20 cellular contexts compared by ENCODE assay signal in genomic region chr22:33756508-33756949, GRCh38.
DNase-seq lines count a peak whose midpoint lies in the region; ATAC-seq, FAIRE-seq and TF ChIP-seq lines count a peak whose summit lies in the region.
"Had no signal": no experiment of that assay in that cellular context is flagged by ENCODE, and none has a peak within 500 bp of the region (broad histone marks: within the 10 kb centered on the region; RNA-seq: fewer than 3 reads in every experiment).

No MANE protein-coding gene starts in this region.

- ATAC-seq in GM12878 (no peak), memory B cell (ENCODE audit: low read depth) (no peak), GM21717 (IDR thresholded peaks at IDR 0.05; ENCODE audit: unreplicated experiment) (no peak), HG02763 (IDR thresholded peaks at IDR 0.05; ENCODE audit: unreplicated experiment) (no peak)
- ATAC-seq in naive thymus-derived CD4-positive, alpha-beta T cell, result no peak
- ATAC-seq: natural killer cell; right lobe of liver; stimulated activated effector memory CD8-positive, alpha-beta T cell treated with anti-CD3 and anti-CD28 coated beads, Interleukin-12 subunit alpha, Interleukin-12 subunit beta, amount 100 ng/mL, for 72 hours had no signal

- H3K36me3 Mint-ChIP-seq in memory B cell, result peaks cover 28% of the 10 kb centered on the region
- H3K36me3 Mint-ChIP-seq in T-helper 2 cell treated with Interferon-gamma antibody and Interleukin-4, amounts not matched to agents 5 μg/mL and 100 μg/mL, for 36 hours (ENCODE audit: low read depth), result no peaks in the 10 kb centered on the region
- H3K36me3 Mint-ChIP-seq in naive thymus-derived CD4-positive, alpha-beta T cell, result peaks cover 0 to 11% (median 0%) of the 10 kb centered on the region in 5 donors
- H3K36me3 Mint-ChIP-seq: natural killer cell; stimulated activated effector memory CD8-positive, alpha-beta T cell treated with anti-CD3 and anti-CD28 coated beads, Interleukin-12 subunit alpha, Interleukin-12 subunit beta, amount 100 ng/mL, for 72 hours had no signal

- no peak overlapping the region for H3K4me3 Mint-ChIP-seq in memory B cell
- H3K4me3 Mint-ChIP-seq in T-helper 2 cell treated with Interferon-gamma antibody and Interleukin-4, amounts not matched to agents 5 μg/mL and 100 μg/mL, for 36 hours, result no peak overlapping the region
- H3K4me3 Mint-ChIP-seq in naive thymus-derived CD4-positive, alpha-beta T cell, result no peak overlapping the region
- H3K4me3 Mint-ChIP-seq: natural killer cell; stimulated activated effector memory CD8-positive, alpha-beta T cell treated with anti-CD3 and anti-CD28 coated beads, Interleukin-12 subunit alpha, Interleukin-12 subunit beta, amount 100 ng/mL, for 72 hours had no signal

- in situ Hi-C loops in GM12878 (cut with MboI), result no loop called here

- 50% methylated on average over 10 of the region's 10 CpGs for WGBS in GM12878 (ENCODE audit: insufficient coverage, insufficient replicate concordance, low lambda C conversion rate, missing lambda C conversion rate)

- H3K4me2 ChIP-seq in GM12878 (ENCODE audit: control insufficient read depth, insufficient read depth), result no peak overlapping the region

- CTCF ChIA-PET in HEK293 (lab: Yijun Ruan, JAX) (interaction anchor here (0.6 kb wide), 1 partner anchor 240 kb away, joined by 3 read pairs; no protein-coding TSS in a partner anchor), GM12878 (lab: Yijun Ruan, JAX) (interaction anchor here (1.3 kb wide), 1 partner anchor 161 kb away, joined by 3 read pairs; no protein-coding TSS in a partner anchor)
- CTCF ChIA-PET in naive thymus-derived CD4-positive, alpha-beta T cell (lab: Charles Lee), result no interaction called here

- DNase-seq in D721Med (ENCODE audit: insufficient read length, low spot score) (no peak), GM12878 (ENCODE audit: low read depth, low spot score) (no peak), memory B cell (ENCODE audit: low spot score in 2 of 2) (no peak)
- no peak for DNase-seq in T-helper 2 cell treated with Interferon-gamma antibody and Interleukin-4, amounts not matched to agents 5 μg/mL and 100 μg/mL, for 36 hours (ENCODE audit: low spot score)
- no peak for DNase-seq in naive thymus-derived CD4-positive, alpha-beta T cell
- DNase-seq: activated naive CD4-positive, alpha-beta T cell; Karpas-422; natural killer cell; NCI-H2081; NK-92 treated with Interleukin-12 subunit alpha and Interleukin-12 subunit beta, amount 100 ng/mL, for 24 hours; right lobe of liver; stimulated activated CD4-positive, alpha-beta T cell treated with anti-CD3 and anti-CD28 coated beads, Interleukin-4, amount 100 ng/mL, for 4 hours had no signal

- H2AFZ ChIP-seq in GM12878 (ENCODE audit: control insufficient read depth, low read depth, low read length), result no peak overlapping the region

- no peaks in the 10 kb centered on the region for H3K27me3 ChIP-seq in GM12878 (replicated peaks in 1 of 2; ENCODE audit: control insufficient read depth in 2 of 2, insufficient read depth in 2 of 2, low read length in 1 of 2)
- H3K27me3 ChIP-seq in naive thymus-derived CD4-positive, alpha-beta T cell (ENCODE audit: control insufficient read depth in 2 of 2, insufficient read depth in 2 of 2, low read length in 2 of 2), result no peaks in the 10 kb centered on the region
- H3K27me3 ChIP-seq: right lobe of liver had no signal

- SMC1A ChIA-PET in GM12878 (lab: Charles Lee; ENCODE audit: uncharacterized antibody, unreplicated experiment), result no interaction called here

- H3K9ac ChIP-seq in GM12878 (ENCODE audit: control insufficient read depth, insufficient read depth, low read length), result no peak overlapping the region

- FAIRE-seq in D721Med (lab: Jason Lieb, UNC), result no peak
- no peak for FAIRE-seq in GM12878 (lab: Jason Lieb, UNC)
- FAIRE-seq: endometrium, GM18507, urothelium cell line had no signal

- no peaks in the 10 kb centered on the region for H3K36me3 ChIP-seq in HEK293 (ENCODE audit: control insufficient read depth in 2 of 2, insufficient read depth in 1 of 2, low read length in 2 of 2)
- H3K36me3 ChIP-seq in GM12878 (ENCODE audit: control insufficient read depth in 2 of 2, insufficient read depth in 2 of 2, low read length in 1 of 2), result no peaks in the 10 kb centered on the region; a peak in 1 of 4 replicates
- no peaks in the 10 kb centered on the region for H3K36me3 ChIP-seq in naive thymus-derived CD4-positive, alpha-beta T cell (ENCODE audit: control insufficient read depth in 2 of 3, insufficient read depth in 3 of 3, low read length in 3 of 3)
- H3K36me3 ChIP-seq: HAP-1, right lobe of liver had no signal

- H3K9me3 ChIP-seq in HEK293 (ENCODE audit: control insufficient read depth, insufficient read depth, low read depth, low read length), result no peaks in the 10 kb centered on the region
- no peaks in the 10 kb centered on the region for H3K9me3 ChIP-seq in GM12878 (replicated peaks; ENCODE audit: control insufficient read depth, insufficient read depth, low read length)
- H3K9me3 ChIP-seq in naive thymus-derived CD4-positive, alpha-beta T cell (ENCODE audit: control insufficient read depth in 2 of 3, low read length in 3 of 3), result no peaks in the 10 kb centered on the region
- H3K9me3 ChIP-seq: HAP-1, right lobe of liver had no signal

- POLR2A ChIA-PET in HEK293 (lab: Yijun Ruan, JAX) (interaction anchor here (0.5 kb wide), 1 partner anchor 297 kb away, joined by 3 read pairs; no protein-coding TSS in a partner anchor), GM12878 (lab: Charles Lee) (no interaction called here)
- POLR2A ChIA-PET in naive thymus-derived CD4-positive, alpha-beta T cell (lab: Charles Lee), result no interaction called here

- TF ChIP-seq POLR2A in GM12878 (IDR thresholded peaks at IDR 0.05; ENCODE audit: low read depth, low read length), result no peak

- TF ChIP-seq RAD21 in GM12878 (IDR thresholded peaks at IDR 0.05; ENCODE audit: insufficient read depth, low read depth, low read length), result peak; percentile 25; the same call in 1 of the 2 replicates

- no peak overlapping the region for H3K4me3 ChIP-seq in HEK293 (ENCODE audit: low read depth, low read length)
- H3K4me3 ChIP-seq in GM12878, result no peak overlapping the region
- H3K4me3 ChIP-seq in naive thymus-derived CD4-positive, alpha-beta T cell (ENCODE audit: low read length), result no peak overlapping the region
- H3K4me3 ChIP-seq: HAP-1, right lobe of liver had no signal

- no peaks in the 10 kb centered on the region for H4K20me1 ChIP-seq in GM12878 (ENCODE audit: control insufficient read depth, insufficient read depth)

- no peaks in the 10 kb centered on the region for H3K79me2 ChIP-seq in GM12878 (ENCODE audit: control insufficient read depth, insufficient read depth, low read length)

- peaks cover 11% of the 10 kb centered on the region for H3K4me1 Mint-ChIP-seq in memory B cell
- H3K4me1 Mint-ChIP-seq in T-helper 2 cell treated with Interferon-gamma antibody and Interleukin-4, amounts not matched to agents 5 μg/mL and 100 μg/mL, for 36 hours (ENCODE audit: low read depth), result no peaks in the 10 kb centered on the region
- H3K4me1 Mint-ChIP-seq in naive thymus-derived CD4-positive, alpha-beta T cell, result no peaks in the 10 kb centered on the region
- H3K4me1 Mint-ChIP-seq: natural killer cell; stimulated activated effector memory CD8-positive, alpha-beta T cell treated with anti-CD3 and anti-CD28 coated beads, Interleukin-12 subunit alpha, Interleukin-12 subunit beta, amount 100 ng/mL, for 72 hours had no signal

- peak overlapping the region; percentile 0 for H3K27ac Mint-ChIP-seq in memory B cell
- H3K27ac Mint-ChIP-seq in T-helper 2 cell treated with Interferon-gamma antibody and Interleukin-4, amounts not matched to agents 5 μg/mL and 100 μg/mL, for 36 hours, result no peak overlapping the region
- H3K27ac Mint-ChIP-seq in naive thymus-derived CD4-positive, alpha-beta T cell, result no peak overlapping the region
- H3K27ac Mint-ChIP-seq: natural killer cell; stimulated activated effector memory CD8-positive, alpha-beta T cell treated with anti-CD3 and anti-CD28 coated beads, Interleukin-12 subunit alpha, Interleukin-12 subunit beta, amount 100 ng/mL, for 72 hours had no signal

- H3K9me3 Mint-ChIP-seq in memory B cell, result no peaks in the 10 kb centered on the region
- H3K9me3 Mint-ChIP-seq in T-helper 2 cell treated with Interferon-gamma antibody and Interleukin-4, amounts not matched to agents 5 μg/mL and 100 μg/mL, for 36 hours, result peaks cover 56% of the 10 kb centered on the region
- peaks cover 3 to 40% (median 20%) of the 10 kb centered on the region in 11 donors for H3K9me3 Mint-ChIP-seq in naive thymus-derived CD4-positive, alpha-beta T cell

- H3K27me3 Mint-ChIP-seq in memory B cell, result peaks cover 2% of the 10 kb centered on the region
- no peaks in the 10 kb centered on the region for H3K27me3 Mint-ChIP-seq in T-helper 2 cell treated with Interferon-gamma antibody and Interleukin-4, amounts not matched to agents 5 μg/mL and 100 μg/mL, for 36 hours (ENCODE audit: low read depth)
- peaks cover 0 to 8% (median 0%) of the 10 kb centered on the region in 5 donors for H3K27me3 Mint-ChIP-seq in naive thymus-derived CD4-positive, alpha-beta T cell

- intact Hi-C loops in GM12878 (cut with micrococcal nuclease; ENCODE audit: unreplicated experiment), result no loop called here
- intact Hi-C loops in naive thymus-derived CD4-positive, alpha-beta T cell (cut with micrococcal nuclease), result no loop called here

- H3K4me1 ChIP-seq in HEK293 (ENCODE audit: control insufficient read depth, insufficient read depth, low read length) (0 out of 2 replicates have a peak, but pooled peaks cover 3% of the 10 kb centered on the region), GM12878 (ENCODE audit: control insufficient read depth, insufficient read depth, low read length) (no peaks in the 10 kb centered on the region)
- H3K4me1 ChIP-seq in naive thymus-derived CD4-positive, alpha-beta T cell (ENCODE audit: control insufficient read depth in 2 of 2, insufficient read depth in 2 of 2, low read length in 2 of 2), result no peaks in the 10 kb centered on the region
- H3K4me1 ChIP-seq: HAP-1 had no signal

- TF ChIP-seq EP300 in GM12878 (IDR thresholded peaks at IDR 0.05; ENCODE audit: borderline replicate concordance in 1 of 2, control insufficient read depth in 1 of 2, low read depth in 2 of 2, low read length in 2 of 2), result no peak

- H3K27ac ChIP-seq in HEK293 (ENCODE audit: extremely low read depth, low read depth, low read length), result no peak overlapping the region
- no peak overlapping the region for H3K27ac ChIP-seq in GM12878 (ENCODE audit: control insufficient read depth, insufficient read depth)
- no peak overlapping the region for H3K27ac ChIP-seq in naive thymus-derived CD4-positive, alpha-beta T cell (ENCODE audit: low read depth, low read length)

- RAD21 ChIA-PET in GM12878 (lab: Charles Lee; ENCODE audit: unreplicated experiment), result no interaction called here

- TF ChIP-seq CTCF in D721Med (IDR thresholded peaks at IDR 0.05; ENCODE audit: insufficient read depth, missing control alignments), result peak; percentile 13
- TF ChIP-seq CTCF in HEK293 (tag by site-specific recombination; IDR thresholded peaks at IDR 0.05), result no peak
- no peak; a peak in 1 of 6 replicates for TF ChIP-seq CTCF in GM12878 (IDR thresholded peaks at IDR 0.05 in 2 of 3, conservative IDR thresholded peaks at IDR 0.05 in 1 of 3; ENCODE audit: control insufficient read depth in 2 of 3, extremely low read depth in 1 of 3, insufficient read depth in 1 of 3, low read depth in 3 of 3, low read length in 3 of 3)

- no TSS peak for BruUV-seq in GM12878 (replicated peaks; lab: Mats Ljungman, UMichigan)

TF ChIP-seq in GM12878, 131 proteins besides CTCF, POLR2A, EP300 and RAD21 (continues in another document):
- no peak for TF ChIP-seq TAF1 (IDR thresholded peaks at IDR 0.05; ENCODE audit: borderline replicate concordance, low read depth, low read length)
